9 cellular contexts compared by ENCODE assay signal in the genomic region with DNA sequence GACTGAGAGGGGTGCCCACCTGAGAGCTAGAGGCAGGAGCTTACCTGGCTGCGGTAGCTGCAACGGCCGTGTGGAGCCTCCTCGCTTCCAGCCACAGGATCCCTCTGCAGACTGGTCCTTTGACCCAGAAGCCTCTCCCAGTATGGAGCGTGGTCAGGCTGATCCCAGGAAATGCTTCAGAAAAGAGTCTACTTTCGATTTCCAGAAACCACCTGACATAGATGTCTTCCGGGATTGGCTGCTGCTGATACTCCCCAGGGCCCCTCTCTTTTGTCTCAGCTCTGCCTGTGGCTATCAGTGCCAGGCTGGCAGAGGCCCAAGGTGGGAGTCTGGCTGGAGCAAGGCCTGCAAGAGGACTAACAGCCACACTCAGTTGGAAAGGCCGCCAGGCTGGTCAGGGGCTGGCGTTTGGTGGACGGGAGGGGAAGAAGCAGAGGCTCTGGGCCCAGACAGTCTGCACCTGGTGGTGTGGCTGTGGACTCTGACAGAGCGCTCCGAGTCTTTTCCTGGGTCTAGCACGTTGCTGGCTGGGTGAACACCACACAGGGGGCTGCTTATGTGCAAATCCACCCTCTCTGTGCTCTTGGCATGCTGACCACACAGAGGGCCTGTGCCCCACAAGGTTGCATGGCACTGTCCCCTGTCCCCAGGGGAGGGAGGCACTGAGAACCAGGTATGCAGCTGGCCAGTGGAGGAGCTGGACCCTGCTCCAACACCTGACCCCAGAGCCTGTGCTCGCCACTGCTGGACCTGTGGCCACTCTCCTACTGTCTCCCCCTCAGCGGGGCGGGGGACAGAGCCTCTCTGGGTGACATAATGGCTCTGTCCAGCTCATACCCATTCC. TPM values are rescaled to one million over a fixed set of nuclear protein-coding genes. Genes with fewer than 3 reads are reported as not detected.
DNase-seq lines count a peak whose midpoint lies in the region; ATAC-seq and TF ChIP-seq lines count a peak whose summit lies in the region.
"Had no signal": no experiment of that assay in that cellular context is flagged by ENCODE, and none has a peak within 500 bp of the region (broad histone marks: within the 10 kb centered on the region; RNA-seq: fewer than 3 reads in every experiment).

LGALS3BP (minus strand) TSS at position 144 of the 844 bp plus-strand sequence. CDS start 2,732 bp downstream, outside the sequence.

- in situ Hi-C loops in G401 (cut with HindIII; ENCODE audit: low sequenced_read_pairs) = no loop called here

- no peaks in the 10 kb centered on the region for H3K27me3 ChIP-seq in mononuclear cell (ENCODE audit: insufficient read depth, low read length)
- no peaks in the 10 kb centered on the region for H3K27me3 ChIP-seq in thyroid gland

- H3K9me3 ChIP-seq in mononuclear cell (ENCODE audit: low read depth, low read length) = no peaks in the 10 kb centered on the region
- no peaks in the 10 kb centered on the region for H3K9me3 ChIP-seq in thyroid gland

- peak in 1 of 2 donors; percentile 43 for TF ChIP-seq POLR2A in thyroid gland (IDR thresholded peaks at IDR 0.05)

- intact Hi-C loops in thyroid gland (cut with DNase I) = no loop called here

- ATAC-seq in GM21529 (IDR thresholded peaks at IDR 0.05; ENCODE audit: unreplicated experiment) (no peak), HG03354 (IDR thresholded peaks at IDR 0.05; ENCODE audit: poor library complexity, severe bottlenecking, unreplicated experiment) (no peak)

- DNase-seq in G401 (ENCODE audit: low spot score) (peak; percentile 76), NCI-H2107 treated with DMSO at 0.1 percent for 48 hours (lab: John Stamatoyannopoulos, UW; ENCODE audit: unreplicated experiment) (peak; percentile 92), epithelial cell of proximal tubule (ENCODE audit: low read depth) (no peak), thyroid gland (peak; percentile 84 to 89)
- peak; percentile 33 for DNase-seq in activated T-cell treated with anti-CD3 and anti-CD28 coated beads, Interleukin-2, amount 50 U/mL, for 1 hour
- DNase-seq: activated B cell treated with CpG ODN at 0.5 μM for 24 hours had no signal

- WGBS in thyroid gland, 2 donors = 45 to 46% methylated on average over 16 of the region's 16 CpGs

- H3K27ac ChIP-seq in thyroid gland = peak within 1 kb of the TSS; percentile 57 to 73 (median 63)

- peak within 1 kb of the TSS; percentile 64 for H3K4me3 ChIP-seq in epithelial cell of proximal tubule (ENCODE audit: low read depth, low read length)
- peak within 1 kb of the TSS; percentile 24 for H3K4me3 ChIP-seq in mononuclear cell (ENCODE audit: low read length)
- H3K4me3 ChIP-seq in thyroid gland (replicated peaks in 1 of 3) = peak within 1 kb of the TSS in 1 of 3 donors; percentile 27

- no peaks in the 10 kb centered on the region for H3K36me3 ChIP-seq in thyroid gland

- TF ChIP-seq CTCF in epithelial cell of proximal tubule (conservative IDR thresholded peaks at IDR 0.05; ENCODE audit: low read depth, low read length) = no peak
- TF ChIP-seq CTCF in thyroid gland (IDR thresholded peaks at IDR 0.05) = no peak

- H3K4me1 ChIP-seq in mononuclear cell (ENCODE audit: insufficient read depth, low read length) (peaks cover 12% of the 10 kb centered on the region), thyroid gland (peaks cover 35 to 53% of the 10 kb centered on the region in 2 donors)

RNA-seq across cellular contexts. Expression of gene LGALS3BP, which starts in this region (rescaled TPM):
- total RNA-seq in G401 (2014; rRNA removed; shearing (Covaris generic)) = 24.1 and 44.7 TPM in 2 replicates
- 258 and 338 TPM in 2 replicates for total RNA-seq in epithelial cell of proximal tubule
- total RNA-seq in mononuclear cell = 20.5 TPM
- total RNA-seq in thyroid gland = 100 to 1,000 TPM; 193 to 443 (median 390) TPM
